ENCODE assay signal across 35 cellular contexts in genomic region chr17:10583834-10584233, GRCh38. TPM values are rescaled to one million over a fixed set of nuclear protein-coding genes. Genes with fewer than 3 reads are reported as not detected.
"Had no signal": no experiment of that assay in that cellular context is flagged by ENCODE, and none has a peak within 500 bp of the region (broad histone marks: within the 10 kb centered on the region; RNA-seq: fewer than 3 reads in every experiment).

No MANE protein-coding gene starts in this region.

- H3K4me1 Mint-ChIP-seq: activated B cell treated with CpG ODN at 0.5 μM for 24 hours; activated naive CD4-positive, alpha-beta T cell treated with anti-CD3 and anti-CD28 coated beads, Interleukin-2, amount 50 U/mL, for 24 hours; activated naive CD8-positive, alpha-beta T cell treated with anti-CD3 and anti-CD28 coated beads for 36 hours; activated naive CD8-positive, alpha-beta T cell treated with anti-CD3 and anti-CD28 coated beads, Interleukin-2, amount 50 U/mL, for 24 hours; T-helper 17 cell had no signal

- H3K9me3 ChIP-seq: adrenal gland, body of pancreas, esophagus squamous epithelium had no signal

- ATAC-seq: activated CD4-positive, CD25-positive, alpha-beta regulatory T cell treated with anti-CD3 and anti-CD28 coated beads, Interleukin-2, amount 50 U/mL, for 24 hours; activated CD8-positive, alpha-beta T cell treated with anti-CD3 and anti-CD28 coated beads for 36 hours; activated naive CD8-positive, alpha-beta T cell treated with anti-CD3 and anti-CD28 coated beads, Interleukin-2, amount 50 U/mL, for 24 hours; activated T-cell treated with anti-CD3 and anti-CD28 coated beads, Interleukin-2, amount 50 U/mL, for 4 hours; body of pancreas; effector memory CD8-positive, alpha-beta T cell; T-helper 17 cell had no signal

- H3K4me3 Mint-ChIP-seq: activated B cell treated with CpG ODN at 0.5 μM for 24 hours; activated CD8-positive, alpha-beta T cell treated with anti-CD3 and anti-CD28 coated beads for 36 hours; activated naive CD4-positive, alpha-beta T cell treated with anti-CD3 and anti-CD28 coated beads for 36 hours; activated naive CD4-positive, alpha-beta T cell treated with anti-CD3 and anti-CD28 coated beads, Interleukin-2, amount 50 U/mL, for 24 hours; activated naive CD8-positive, alpha-beta T cell treated with anti-CD3 and anti-CD28 coated beads for 36 hours; activated naive CD8-positive, alpha-beta T cell treated with anti-CD3 and anti-CD28 coated beads, Interleukin-2, amount 50 U/mL, for 24 hours; activated T-cell treated with anti-CD3 and anti-CD28 coated beads, Interleukin-2, amount 50 U/mL, for 4 hours; activated T-helper 1 cell treated with anti-CD3 and anti-CD28 coated beads, Interleukin-12 subunit alpha, Interleukin-12 subunit beta, Interleukin-2, Interleukin-4 antibody, amounts not matched to agents 30 ng/mL and 10 ng/mL and 1 ng/mL, durations not matched to agents 14 hours and 24 hours and 36 hours; effector memory CD8-positive, alpha-beta T cell; T-helper 17 cell; T-helper 2 cell treated with Interferon-gamma antibody and Interleukin-4, amounts not matched to agents 5 μg/mL and 100 μg/mL, for 36 hours had no signal

- H3K36me3 Mint-ChIP-seq: activated naive CD4-positive, alpha-beta T cell treated with anti-CD3 and anti-CD28 coated beads, Interleukin-2, amount 50 U/mL, for 24 hours; activated naive CD8-positive, alpha-beta T cell treated with anti-CD3 and anti-CD28 coated beads for 36 hours had no signal

- DNase-seq: activated B cell treated with CpG ODN at 0.5 μM for 24 hours; activated CD4-positive, alpha-beta T cell treated with anti-CD3 and anti-CD28 coated beads for 48 hours; activated CD4-positive, alpha-beta T cell treated with anti-CD3 and anti-CD28 coated beads, Interleukin-2, amount 50 U/mL, for 1 hour; activated CD4-positive, alpha-beta T cell treated with anti-CD3 and anti-CD28 coated beads, Interleukin-2, amount 50 U/mL, for 48 hours; activated CD8-positive, alpha-beta memory T cell treated with anti-CD3 and anti-CD28 coated beads for 24 hours; activated CD8-positive, alpha-beta T cell treated with anti-CD3 and anti-CD28 coated beads for 36 hours; activated effector memory CD4-positive, alpha-beta T cell treated with anti-CD3 and anti-CD28 coated beads, Interleukin-2, amount 50 U/mL, for 16 hours; activated naive CD4-positive, alpha-beta T cell treated with anti-CD3 and anti-CD28 coated beads for 36 hours; activated naive CD8-positive, alpha-beta T cell treated with anti-CD3 and anti-CD28 coated beads for 36 hours; activated naive CD8-positive, alpha-beta T cell treated with anti-CD3 and anti-CD28 coated beads, Interleukin-2, amount 50 U/mL, for 24 hours; activated T-cell treated with anti-CD3 and anti-CD28 coated beads, Interleukin-2, amount 50 U/mL, for 4 hours; adrenal gland; amygdala; aorta; body of pancreas; caudate nucleus; cortex of kidney; dermis blood vessel endothelial cell; effector CD4-positive, alpha-beta T cell; effector memory CD8-positive, alpha-beta T cell; erythroblast; esophagus squamous epithelium; foreskin melanocyte; T-helper 1 cell; T-helper 17 cell; T1000; WERI-Rb-1 had no signal

- H3K27ac ChIP-seq: adrenal gland, body of pancreas, esophagus squamous epithelium, WERI-Rb-1 had no signal

- H3K27ac Mint-ChIP-seq: activated B cell treated with CpG ODN at 0.5 μM for 24 hours; activated CD8-positive, alpha-beta T cell treated with anti-CD3 and anti-CD28 coated beads for 36 hours; activated naive CD4-positive, alpha-beta T cell treated with anti-CD3 and anti-CD28 coated beads for 36 hours; activated naive CD4-positive, alpha-beta T cell treated with anti-CD3 and anti-CD28 coated beads, Interleukin-2, amount 50 U/mL, for 24 hours; activated naive CD8-positive, alpha-beta T cell treated with anti-CD3 and anti-CD28 coated beads for 36 hours; activated naive CD8-positive, alpha-beta T cell treated with anti-CD3 and anti-CD28 coated beads, Interleukin-2, amount 50 U/mL, for 24 hours; activated T-helper 1 cell treated with anti-CD3 and anti-CD28 coated beads, Interleukin-12 subunit alpha, Interleukin-12 subunit beta, Interleukin-2, Interleukin-4 antibody, amounts not matched to agents 30 ng/mL and 10 ng/mL and 1 ng/mL, durations not matched to agents 14 hours and 24 hours and 36 hours; activated T-helper 2 cell treated with anti-CD3 and anti-CD28 coated beads, Interferon-gamma antibody, Interleukin-2, Interleukin-4, amounts not matched to agents 10 μg/mL and 5 μg/mL and 100 μg/mL, durations not matched to agents 14 hours and 24 hours and 36 hours; effector memory CD8-positive, alpha-beta T cell; T-helper 17 cell; T-helper 2 cell treated with Interferon-gamma antibody and Interleukin-4, amounts not matched to agents 5 μg/mL and 100 μg/mL, for 36 hours had no signal

- H3K36me3 ChIP-seq: adrenal gland, esophagus squamous epithelium, WERI-Rb-1 had no signal

- H3K4me3 ChIP-seq: adrenal gland, body of pancreas, esophagus squamous epithelium had no signal

- H3K27me3 ChIP-seq: adrenal gland, body of pancreas had no signal

- H3K4me1 ChIP-seq: adrenal gland, body of pancreas, esophagus squamous epithelium had no signal

- H3K9me3 Mint-ChIP-seq: activated B cell treated with CpG ODN at 0.5 μM for 24 hours; activated CD8-positive, alpha-beta T cell treated with anti-CD3 and anti-CD28 coated beads for 36 hours; activated naive CD4-positive, alpha-beta T cell treated with anti-CD3 and anti-CD28 coated beads for 36 hours; activated naive CD4-positive, alpha-beta T cell treated with anti-CD3 and anti-CD28 coated beads, Interleukin-2, amount 50 U/mL, for 24 hours; activated naive CD8-positive, alpha-beta T cell treated with anti-CD3 and anti-CD28 coated beads for 36 hours; activated naive CD8-positive, alpha-beta T cell treated with anti-CD3 and anti-CD28 coated beads, Interleukin-2, amount 50 U/mL, for 24 hours; activated T-cell treated with anti-CD3 and anti-CD28 coated beads, Interleukin-2, amount 50 U/mL, for 4 hours; activated T-helper 1 cell treated with anti-CD3 and anti-CD28 coated beads, Interleukin-12 subunit alpha, Interleukin-12 subunit beta, Interleukin-2, Interleukin-4 antibody, amounts not matched to agents 30 ng/mL and 10 ng/mL and 1 ng/mL, durations not matched to agents 14 hours and 24 hours and 36 hours; activated T-helper 2 cell treated with anti-CD3 and anti-CD28 coated beads, Interferon-gamma antibody, Interleukin-2, Interleukin-4, amounts not matched to agents 10 μg/mL and 5 μg/mL and 100 μg/mL, durations not matched to agents 14 hours and 24 hours and 36 hours; effector memory CD8-positive, alpha-beta T cell; T-helper 2 cell treated with Interferon-gamma antibody and Interleukin-4, amounts not matched to agents 5 μg/mL and 100 μg/mL, for 36 hours had no signal

RNA-seq across cellular contexts. Expression of gene MYH2, which starts 34.4 kb away (rescaled TPM):
- total RNA-seq: activated B cell treated with CpG ODN at 0.5 μM for 24 hours; activated CD8-positive, alpha-beta T cell treated with anti-CD3 and anti-CD28 coated beads for 36 hours; activated naive CD4-positive, alpha-beta T cell treated with anti-CD3 and anti-CD28 coated beads for 36 hours; activated naive CD8-positive, alpha-beta T cell treated with anti-CD3 and anti-CD28 coated beads for 36 hours; activated T-cell treated with anti-CD3 and anti-CD28 coated beads, Interleukin-2, amount 50 U/mL, for 4 hours; activated T-helper 1 cell treated with anti-CD3 and anti-CD28 coated beads, Interleukin-12 subunit alpha, Interleukin-12 subunit beta, Interleukin-2, Interleukin-4 antibody, amounts not matched to agents 30 ng/mL and 10 ng/mL and 1 ng/mL, durations not matched to agents 14 hours and 24 hours and 36 hours; activated T-helper 2 cell treated with anti-CD3 and anti-CD28 coated beads, Interferon-gamma antibody, Interleukin-2, Interleukin-4, amounts not matched to agents 10 μg/mL and 5 μg/mL and 100 μg/mL, durations not matched to agents 14 hours and 24 hours and 36 hours; aorta; body of pancreas; chondrocyte; dermis blood vessel endothelial cell; esophagus squamous epithelium; fibroblast of lung; fibroblast of villous mesenchyme; T-helper 17 cell had no signal
- polyA plus RNA-seq: fibroblast of lung had no signal
